13 cellular contexts compared by ENCODE assay signal in the genomic region with DNA sequence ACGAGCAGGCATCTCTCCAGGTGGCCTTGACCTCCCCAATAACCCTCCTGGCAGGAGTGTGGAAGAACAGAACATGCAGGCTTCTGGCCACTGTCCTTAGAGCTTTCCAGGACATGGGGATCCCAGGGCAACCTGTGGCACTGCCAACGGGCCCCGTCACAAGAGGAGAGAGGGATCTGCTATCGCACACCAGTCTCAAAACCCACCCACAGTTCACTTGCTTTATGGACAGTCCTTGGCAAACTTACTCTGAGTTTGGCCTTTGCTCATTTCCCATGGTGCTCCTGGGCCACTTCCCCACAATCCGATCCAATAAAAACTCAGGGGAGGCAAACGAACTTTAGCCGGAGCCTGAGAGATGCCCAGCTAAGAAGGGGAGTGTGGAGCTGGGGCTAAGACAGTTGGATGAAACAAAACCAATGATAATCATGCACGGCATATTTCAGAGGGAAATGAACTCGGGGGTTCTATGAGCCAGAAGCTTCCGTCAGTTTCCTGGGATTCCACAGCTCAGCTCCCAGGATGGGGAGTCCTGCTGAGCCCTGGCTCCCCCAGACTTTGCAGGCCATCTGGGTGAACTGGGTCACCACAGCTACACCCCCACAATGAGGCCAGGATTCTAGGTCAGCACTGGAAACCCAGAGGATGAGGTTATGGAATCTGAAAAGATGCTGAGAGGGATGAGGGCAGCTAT.
DNase-seq lines count a peak whose midpoint lies in the region; ATAC-seq and TF ChIP-seq lines count a peak whose summit lies in the region.
"Had no signal": no experiment of that assay in that cellular context is flagged by ENCODE, and none has a peak within 500 bp of the region (broad histone marks: within the 10 kb centered on the region; RNA-seq: fewer than 3 reads in every experiment).

No MANE protein-coding gene starts in this region.

- no peaks in the 10 kb centered on the region for H3K9me3 ChIP-seq in heart right ventricle
- no peaks in the 10 kb centered on the region for H3K9me3 ChIP-seq in upper lobe of left lung

- intact Hi-C loops in heart right ventricle (cut with DNase I), result loop anchor here in 3 of 10 donors (5.0 kb wide), 2 partner anchors 35 to 40 kb away; no protein-coding TSS in a partner anchor

- H3K4me1 ChIP-seq in heart right ventricle (peaks cover 22 to 76% (median 64%) of the 10 kb centered on the region in 9 donors), upper lobe of left lung (peaks cover 22 to 62% (median 43%) of the 10 kb centered on the region in 4 donors)

- H3K4me3 Mint-ChIP-seq in nephron, result peak overlapping the region in 1 of 3 experiments; percentile 40
- H3K4me3 Mint-ChIP-seq: CD4-positive, alpha-beta memory T cell had no signal

- H3K27ac ChIP-seq in heart right ventricle (peak overlapping the region; percentile 3 to 71 (median 54)), upper lobe of left lung (peak overlapping the region in 3 of 4 donors; percentile 59 to 80 (median 73))
- H3K27ac ChIP-seq: SK-N-MC had no signal

- ATAC-seq in heart right ventricle (peak; percentile 50 to 92 (median 65)), upper lobe of left lung (ENCODE audit: low FRiP score in 2 of 2) (no peak), HG03439 (IDR thresholded peaks at IDR 0.05; ENCODE audit: unreplicated experiment) (no peak)

- H3K4me1 Mint-ChIP-seq in nephron, result peaks cover 73% of the 10 kb centered on the region

- no peaks in the 10 kb centered on the region for H3K9me3 Mint-ChIP-seq in nephron

- H3K36me3 ChIP-seq in heart right ventricle (peaks cover 0 to 32% (median 0%) of the 10 kb centered on the region in 9 donors), upper lobe of left lung (peaks cover 0 to 6% (median 0%) of the 10 kb centered on the region in 4 donors)

- TF ChIP-seq POLR2A in upper lobe of left lung (IDR thresholded peaks at IDR 0.05), result no peak

- peaks cover 20% of the 10 kb centered on the region for H3K36me3 Mint-ChIP-seq in nephron (ENCODE audit: low read depth)

- H3K27me3 ChIP-seq in heart right ventricle, result no peaks in the 10 kb centered on the region
- no peaks in the 10 kb centered on the region for H3K27me3 ChIP-seq in upper lobe of left lung

- H3K4me3 ChIP-seq in heart right ventricle (no peak overlapping the region), upper lobe of left lung (no peak overlapping the region)
- H3K4me3 ChIP-seq: SK-N-MC had no signal

- TF ChIP-seq EP300 in upper lobe of left lung (IDR thresholded peaks at IDR 0.05), result no peak

- peaks cover 4% of the 10 kb centered on the region for H3K27me3 Mint-ChIP-seq in nephron (ENCODE audit: low read depth)
- H3K27me3 Mint-ChIP-seq: CD4-positive, alpha-beta memory T cell had no signal

- WGBS in heart right ventricle, 2 donors, result 35 to 36% methylated on average over 10 of the region's 10 CpGs
- 76 to 78% methylated on average over 10 of the region's 10 CpGs for WGBS in upper lobe of left lung, 2 donors

- DNase-seq in anterior cingulate cortex (lab: John Stamatoyannopoulos, UW), result peak in 30 of 58 donors; percentile 18 to 83 (median 44)
- peak; percentile 64 to 65 for DNase-seq in heart right ventricle
- no peak for DNase-seq in upper lobe of left lung
- DNase-seq in NCI-H345 (lab: John Stamatoyannopoulos, UW), result no peak
- DNase-seq in AG20443 (ENCODE audit: low spot score), result no peak
- DNase-seq: activated naive CD4-positive, alpha-beta T cell; CD4-positive, alpha-beta memory T cell; mammary epithelial cell; NCI-H1048; occipital lobe had no signal

- no peak for TF ChIP-seq CTCF in heart right ventricle (IDR thresholded peaks at IDR 0.05)
- no peak for TF ChIP-seq CTCF in nephron (IDR thresholded peaks at IDR 0.05; ENCODE audit: unreplicated experiment in 3 of 3)
- TF ChIP-seq CTCF in upper lobe of left lung (IDR thresholded peaks at IDR 0.05), result no peak

- peak overlapping the region in 2 of 3 experiments; percentile 72 to 85 for H3K27ac Mint-ChIP-seq in nephron

Comparison
In these comparisons a context has a peak if more than half of its experiments do, and no peak if none do; other contexts are left out.
1. DNase-seq: peak in anterior cingulate cortex (30 of 58) and heart right ventricle (2 of 2); none in upper lobe of left lung (0 of 2), NCI-H345 (single experiment) and AG20443 (single experiment).
2. ATAC-seq: peak in heart right ventricle (8 of 8); none in upper lobe of left lung (0 of 2) and HG03439 (single experiment).